8 cellular contexts compared by ENCODE assay signal in the genomic region with DNA sequence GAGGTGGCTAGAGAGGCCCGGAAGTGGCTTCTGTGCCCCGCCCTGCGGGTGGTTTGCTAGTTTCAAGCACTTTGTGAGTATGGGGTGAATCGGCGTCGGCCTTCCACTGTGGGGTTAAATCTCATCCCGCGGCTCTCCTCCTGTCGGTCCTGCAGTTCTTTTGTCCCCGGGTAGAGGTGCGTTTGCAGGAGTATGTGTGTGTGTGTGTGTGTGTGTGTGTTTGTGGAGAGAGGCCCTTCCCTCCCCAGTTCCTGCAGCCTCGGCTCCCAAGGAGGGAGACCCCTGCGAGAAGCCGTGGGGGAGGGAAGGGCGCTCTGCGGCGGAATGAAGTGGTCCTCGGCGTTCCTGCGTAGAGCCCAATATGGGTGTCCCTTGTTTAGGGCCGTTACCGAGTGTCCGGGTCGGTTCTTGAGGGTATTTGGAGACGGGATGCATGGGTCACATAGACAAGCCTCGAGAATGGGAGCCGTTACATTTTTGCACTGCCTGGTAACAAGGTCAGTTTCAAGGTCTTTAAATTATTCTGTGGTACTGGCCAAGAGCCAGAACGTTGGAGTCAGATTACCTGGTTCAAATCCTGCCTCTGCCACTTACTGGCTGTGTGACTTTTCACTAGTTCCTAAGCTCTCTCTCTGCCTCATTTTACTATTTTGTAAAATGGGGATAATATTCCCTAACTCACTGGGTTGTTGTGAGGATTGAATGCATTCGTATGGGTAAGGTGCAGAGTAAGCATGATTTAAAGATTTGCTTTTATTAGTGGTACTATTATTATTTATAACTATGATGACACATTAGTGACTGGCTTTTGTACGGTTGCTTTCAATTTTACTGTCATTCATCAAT. TPM values are rescaled to one million over a fixed set of nuclear protein-coding genes. Genes with fewer than 3 reads are reported as not detected.
DNase-seq lines count a peak whose midpoint lies in the region; ATAC-seq and TF ChIP-seq lines count a peak whose summit lies in the region.

A gene (plus strand): TSS at position 56 of the 846 bp plus-strand sequence. CDS start 9,640 bp downstream, outside the sequence.

- peak; percentile 93 for ATAC-seq in GM18519 (IDR thresholded peaks at IDR 0.05; ENCODE audit: low FRiP score, unreplicated experiment)
- ATAC-seq in HG03039 (IDR thresholded peaks at IDR 0.05; ENCODE audit: unreplicated experiment): peak; percentile 97

- no peaks in the 10 kb centered on the region for H4K20me1 ChIP-seq in mammary epithelial cell (ENCODE audit: insufficient read depth, low read length)
- peaks cover 1% of the 10 kb centered on the region for H4K20me1 ChIP-seq in smooth muscle cell (ENCODE audit: low read depth)

- TF ChIP-seq CTCF in A673 (conservative IDR thresholded peaks at IDR 0.05; ENCODE audit: low read depth, low read length) (no peak), WERI-Rb-1 (IDR thresholded peaks at IDR 0.05; ENCODE audit: low read depth, low read length) (no peak), mammary epithelial cell (conservative IDR thresholded peaks at IDR 0.05 in 1 of 2, IDR thresholded peaks at IDR 0.05 in 1 of 2; ENCODE audit: extremely low read depth in 1 of 2, insufficient read depth in 1 of 2, low read depth in 1 of 2, low read length in 2 of 2) (no peak), smooth muscle cell (IDR thresholded peaks at IDR 0.05; ENCODE audit: borderline replicate concordance, insufficient read depth, poor library complexity, severe bottlenecking) (no peak)

- no peaks in the 10 kb centered on the region for H3F3A ChIP-seq in smooth muscle cell (ENCODE audit: low read depth)

- H3K4me1 ChIP-seq in A673 (ENCODE audit: insufficient read depth, low read length, poor library complexity, severe bottlenecking) (peaks cover 7% of the 10 kb centered on the region), mammary epithelial cell (ENCODE audit: insufficient read depth, low read length) (peaks cover 13% of the 10 kb centered on the region), smooth muscle cell (ENCODE audit: low read depth) (peaks cover 8% of the 10 kb centered on the region)

- peaks cover 29% of the 10 kb centered on the region for H3K79me2 ChIP-seq in mammary epithelial cell (ENCODE audit: insufficient read depth, low read length)
- H3K79me2 ChIP-seq in smooth muscle cell (ENCODE audit: low read depth): peaks cover 27% of the 10 kb centered on the region

- H3K4me3 ChIP-seq in A673 (ENCODE audit: low read depth, low read length, poor library complexity, severe bottlenecking): peak within 1 kb of the TSS; percentile 91
- H3K4me3 ChIP-seq in WERI-Rb-1 (ENCODE audit: low read depth, low read length): peak within 1 kb of the TSS; percentile 99
- H3K4me3 ChIP-seq in mammary epithelial cell (replicated peaks in 1 of 3; ENCODE audit: insufficient read depth in 1 of 3, low read depth in 2 of 3, low read length in 3 of 3): peak within 1 kb of the TSS; percentile 62 to 90 (median 74)
- peak within 1 kb of the TSS; percentile 74 for H3K4me3 ChIP-seq in smooth muscle cell

- intact Hi-C loops in A673 (cut with micrococcal nuclease; ENCODE audit: unreplicated experiment) (loop anchor here (2.0 kb wide), 1 partner anchor 83 kb away; a partner anchor contains a TSS), mammary epithelial cell (cut with micrococcal nuclease) (loop anchor here (1.0 to 10.0 kb wide), 3 partner anchors 33 to 1165 kb away; a partner anchor contains a TSS)

- under 1% methylated on average over 25 of the region's 30 CpGs for WGBS in mammary epithelial cell (ENCODE audit: low coverage, missing lambda C conversion rate)
- 4% methylated on average over 28 of the region's 30 CpGs for WGBS in smooth muscle cell (ENCODE audit: low lambda C conversion rate)

- H3K27ac ChIP-seq in A673 (ENCODE audit: low read depth, low read length, poor library complexity, severe bottlenecking) (peak within 1 kb of the TSS; percentile 79), WERI-Rb-1 (peak within 1 kb of the TSS; percentile 75), mammary epithelial cell (ENCODE audit: insufficient read depth, low read depth, low read length) (peak within 1 kb of the TSS; percentile 42), smooth muscle cell (ENCODE audit: low read depth) (no peak within 1 kb of the TSS)

- H3K36me3 ChIP-seq in A673 (ENCODE audit: insufficient read depth, low read length, poor library complexity, severe bottlenecking) (no peaks in the 10 kb centered on the region), WERI-Rb-1 (no peaks in the 10 kb centered on the region), mammary epithelial cell (ENCODE audit: insufficient read depth, low read length) (no peaks in the 10 kb centered on the region), smooth muscle cell (ENCODE audit: low read depth) (no peaks in the 10 kb centered on the region)

- H3K4me2 ChIP-seq in mammary epithelial cell (ENCODE audit: insufficient read depth, low read depth, low read length) (peak within 1 kb of the TSS; percentile 93), smooth muscle cell (peak within 1 kb of the TSS; percentile 88)

- CTCF ChIA-PET in A673 (lab: Charles Lee): no interaction called here
- CTCF ChIA-PET in mammary epithelial cell (lab: Charles Lee; ENCODE audit: low non-redundant PET): no interaction called here

- H3K27me3 ChIP-seq in A673 (replicated peaks; ENCODE audit: insufficient read depth, low read depth, low read length, poor library complexity) (peaks cover 24% of the 10 kb centered on the region), WERI-Rb-1 (ENCODE audit: insufficient read depth, low read depth, severe bottlenecking) (no peaks in the 10 kb centered on the region), mammary epithelial cell (ENCODE audit: insufficient read depth, low read length) (peaks cover 1% of the 10 kb centered on the region), smooth muscle cell (ENCODE audit: low read depth) (peaks cover 25% of the 10 kb centered on the region)

- H3K9ac ChIP-seq in mammary epithelial cell (ENCODE audit: insufficient read depth, low read length) (peak within 1 kb of the TSS; percentile 56), smooth muscle cell (ENCODE audit: low read depth) (peak within 1 kb of the TSS; percentile 70)

- POLR2A ChIA-PET in A673 (lab: Charles Lee; ENCODE audit: low non-redundant PET): no interaction called here

- H2AFZ ChIP-seq in mammary epithelial cell (ENCODE audit: low read depth, low read length): peak within 1 kb of the TSS; percentile 96
- H2AFZ ChIP-seq in smooth muscle cell (ENCODE audit: low read depth): peak within 1 kb of the TSS; percentile 90

- H3K9me3 ChIP-seq in A673 (ENCODE audit: low read depth, low read length, poor library complexity, severe bottlenecking): no peaks in the 10 kb centered on the region
- H3K9me3 ChIP-seq in WERI-Rb-1 (ENCODE audit: severe bottlenecking): no peaks in the 10 kb centered on the region
- no peaks in the 10 kb centered on the region for H3K9me3 ChIP-seq in mammary epithelial cell (replicated peaks; ENCODE audit: insufficient read depth, low read length)
- H3K9me3 ChIP-seq in smooth muscle cell (replicated peaks; ENCODE audit: low read depth): no peaks in the 10 kb centered on the region

- BruUV-seq in A673 (replicated peaks; lab: Mats Ljungman, UMichigan): TSS peak; percentile 85
- BruUV-seq in mammary epithelial cell (replicated peaks; lab: Mats Ljungman, UMichigan): TSS peak; percentile 67

- dilution Hi-C loops in mammary epithelial cell (cut with HindIII; ENCODE audit: low sequenced_read_pairs): no loop called here

- in situ Hi-C loops in mammary epithelial cell (cut with MboI; ENCODE audit: low sequenced_read_pairs in 2 of 2): loop anchor here in 1 of 2 donors (10.0 kb wide), 1 partner anchor 215 kb away; no protein-coding TSS in a partner anchor

- peak; percentile 86 for DNase-seq in A673 (ENCODE audit: low spot score)
- peak; percentile 79 for DNase-seq in NCI-H2171 (lab: John Stamatoyannopoulos, UW)
- peak; percentile 95 for DNase-seq in WERI-Rb-1
- DNase-seq in mammary epithelial cell: peak; percentile 76
- peak; percentile 81 for DNase-seq in iPS-NIHi7 (ENCODE audit: extremely low spot score)
- peak; percentile 16 for DNase-seq in smooth muscle cell (lab: John Stamatoyannopoulos, UW; ENCODE audit: unreplicated experiment)

RNA-seq across cellular contexts. Expression of the gene that starts here (rescaled TPM):
- total RNA-seq in A673 (2021) (8.0 and 8.7 TPM in 2 replicates), mammary epithelial cell (1 to 10 TPM; 4.0 to 4.1 TPM), smooth muscle cell (5.2 and 7.9 TPM in 2 replicates)
- polyA plus RNA-seq in mammary epithelial cell (2.4 TPM), smooth muscle cell (1.7 and 3.6 TPM in 2 replicates)
- polyA minus RNA-seq in mammary epithelial cell: 7.1 TPM

Comparison
In these comparisons a context has a peak if more than half of its experiments do, and no peak if none do; other contexts are left out.
1. DNase-seq: peak in every context shown above with its lines; median percentile 95 in WERI-Rb-1; 86 in A673; 81 in iPS-NIHi7; 79 in NCI-H2171; 76 in mammary epithelial cell; 16 in smooth muscle cell.